ENCODE assay signal across 13 cellular contexts in the genomic region with DNA sequence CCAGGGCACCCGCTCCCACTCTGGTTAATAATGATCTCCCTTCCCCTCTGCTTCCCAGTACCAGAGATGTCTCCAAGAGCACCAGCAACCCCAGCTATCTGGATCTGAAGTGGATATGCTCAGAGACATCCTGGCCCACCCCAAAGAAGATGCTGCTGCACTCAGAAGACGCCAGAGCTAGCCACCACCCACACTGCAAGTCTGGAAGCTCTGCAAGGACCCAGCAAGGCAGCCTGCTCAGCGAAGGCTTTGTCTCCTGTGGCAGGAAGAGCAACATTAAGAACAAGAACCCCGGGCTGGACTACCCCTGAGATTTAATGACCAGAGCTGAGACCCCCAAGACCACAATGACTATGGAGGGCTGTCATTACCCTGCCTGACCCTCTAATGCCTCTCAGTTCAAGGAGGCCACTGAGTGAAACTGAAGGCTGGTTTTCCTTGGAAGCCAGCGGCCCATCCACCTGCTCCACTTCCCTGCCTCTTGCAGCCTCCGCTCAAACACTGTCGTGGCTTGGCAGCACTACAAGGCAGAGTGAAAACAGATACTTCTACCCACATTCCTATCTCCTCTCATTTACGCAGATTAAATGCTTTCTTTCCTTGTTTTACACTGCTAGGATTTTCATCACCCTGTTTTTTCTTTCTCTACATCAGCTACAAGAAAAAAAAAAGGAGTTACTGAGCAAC.
"Had no signal": no experiment of that assay in that cellular context is flagged by ENCODE, and none has a peak within 500 bp of the region (broad histone marks: within the 10 kb centered on the region; RNA-seq: fewer than 3 reads in every experiment).

No MANE protein-coding gene starts in this region.

- H3K9me3 Mint-ChIP-seq: activated CD4-positive, alpha-beta T cell treated with anti-CD3 and anti-CD28 coated beads, Interleukin-2, amount 10 ng/mL, durations not matched to agents 24 days and 14 days; activated T-helper 1 cell treated with anti-CD3 and anti-CD28 coated beads, Interleukin-12 subunit alpha, Interleukin-12 subunit beta, Interleukin-2, Interleukin-4 antibody, amounts not matched to agents 30 ng/mL and 10 ng/mL and 1 ng/mL, durations not matched to agents 14 hours and 24 hours and 36 hours; dendritic cell treated with granulocyte-macrophage colony-stimulating factor and Interleukin-4, amounts not matched to agents 40 ng/mL and 50 ng/mL, for 4 days; effector memory CD8-positive, alpha-beta T cell; stimulated activated memory B cell treated with anti-CD40 and anti-IgM and Interleukin-4, amounts not matched to agents 10 μg/mL and 1 μg/mL and 100 μg/mL, for 72 hours had no signal

- DNase-seq: activated CD4-positive, alpha-beta T cell treated with anti-CD3 and anti-CD28 coated beads, Interleukin-2, amount 10 ng/mL, durations not matched to agents 24 days and 14 days; activated CD4-positive, CD25-positive, alpha-beta regulatory T cell; activated naive CD4-positive, alpha-beta T cell; effector memory CD8-positive, alpha-beta T cell; foreskin keratinocyte; kidney glomerular epithelial cell; stimulated activated CD4-positive, alpha-beta T cell treated with anti-CD3 and anti-CD28 coated beads, Interleukin-2, amount 100 ng/mL, for 48 hours had no signal

- H3K36me3 Mint-ChIP-seq: stimulated activated memory B cell treated with anti-CD40 and anti-IgM and Interleukin-4, amounts not matched to agents 10 μg/mL and 1 μg/mL and 100 μg/mL, for 72 hours had no signal

- H3K27ac ChIP-seq: ascending aorta, foreskin keratinocyte, neutrophil, tibial nerve had no signal

- H3K4me3 Mint-ChIP-seq: activated CD4-positive, alpha-beta T cell treated with anti-CD3 and anti-CD28 coated beads, Interleukin-2, amount 10 ng/mL, durations not matched to agents 24 days and 14 days; activated T-helper 1 cell treated with anti-CD3 and anti-CD28 coated beads, Interleukin-12 subunit alpha, Interleukin-12 subunit beta, Interleukin-2, Interleukin-4 antibody, amounts not matched to agents 30 ng/mL and 10 ng/mL and 1 ng/mL, durations not matched to agents 14 hours and 24 hours and 36 hours; dendritic cell treated with granulocyte-macrophage colony-stimulating factor and Interleukin-4, amounts not matched to agents 40 ng/mL and 50 ng/mL, for 4 days; effector memory CD8-positive, alpha-beta T cell; stimulated activated memory B cell treated with anti-CD40 and anti-IgM and Interleukin-4, amounts not matched to agents 10 μg/mL and 1 μg/mL and 100 μg/mL, for 72 hours had no signal

- H3K27ac Mint-ChIP-seq: activated CD4-positive, alpha-beta T cell treated with anti-CD3 and anti-CD28 coated beads, Interleukin-2, amount 10 ng/mL, durations not matched to agents 24 days and 14 days; activated T-helper 1 cell treated with anti-CD3 and anti-CD28 coated beads, Interleukin-12 subunit alpha, Interleukin-12 subunit beta, Interleukin-2, Interleukin-4 antibody, amounts not matched to agents 30 ng/mL and 10 ng/mL and 1 ng/mL, durations not matched to agents 14 hours and 24 hours and 36 hours; dendritic cell treated with granulocyte-macrophage colony-stimulating factor and Interleukin-4, amounts not matched to agents 40 ng/mL and 50 ng/mL, for 4 days; effector memory CD8-positive, alpha-beta T cell; stimulated activated memory B cell treated with anti-CD40 and anti-IgM and Interleukin-4, amounts not matched to agents 10 μg/mL and 1 μg/mL and 100 μg/mL, for 72 hours had no signal

- H3K4me1 Mint-ChIP-seq: activated CD4-positive, alpha-beta T cell treated with anti-CD3 and anti-CD28 coated beads, Interleukin-2, amount 10 ng/mL, durations not matched to agents 24 days and 14 days; stimulated activated memory B cell treated with anti-CD40 and anti-IgM and Interleukin-4, amounts not matched to agents 10 μg/mL and 1 μg/mL and 100 μg/mL, for 72 hours had no signal
